Comparison of ENCODE assay signal across 9 cellular contexts in genomic region chr11:42542336-42542735, GRCh38.
"Had no signal": no experiment of that assay in that cellular context is flagged by ENCODE, and none has a peak within 500 bp of the region (broad histone marks: within the 10 kb centered on the region; RNA-seq: fewer than 3 reads in every experiment).

No MANE protein-coding gene starts in this region.

- H3K4me1 Mint-ChIP-seq: GM23338, H9 had no signal

- H3K4me1 ChIP-seq: HAP-1 had no signal

- H3K9ac ChIP-seq: GM23248 had no signal

- DNase-seq: GM23248, GOT3, H7, H9, HCEC 1CT, HFFc6 had no signal

- H3K9me3 ChIP-seq: HAP-1 had no signal

- H3K27ac Mint-ChIP-seq: GM23338, H9, HFFc6 had no signal

- ATAC-seq: GM23338, HCT116 had no signal

- H3K4me3 Mint-ChIP-seq: GM23338, H9, HFFc6 had no signal

- H3K4me3 ChIP-seq: GM23248, GM23338, HAP-1 had no signal

- H3K27ac ChIP-seq: GM23248 had no signal

- H3K36me3 ChIP-seq: HAP-1 had no signal

- H3K4me2 ChIP-seq: GM23338 had no signal
